In the genomic region with DNA sequence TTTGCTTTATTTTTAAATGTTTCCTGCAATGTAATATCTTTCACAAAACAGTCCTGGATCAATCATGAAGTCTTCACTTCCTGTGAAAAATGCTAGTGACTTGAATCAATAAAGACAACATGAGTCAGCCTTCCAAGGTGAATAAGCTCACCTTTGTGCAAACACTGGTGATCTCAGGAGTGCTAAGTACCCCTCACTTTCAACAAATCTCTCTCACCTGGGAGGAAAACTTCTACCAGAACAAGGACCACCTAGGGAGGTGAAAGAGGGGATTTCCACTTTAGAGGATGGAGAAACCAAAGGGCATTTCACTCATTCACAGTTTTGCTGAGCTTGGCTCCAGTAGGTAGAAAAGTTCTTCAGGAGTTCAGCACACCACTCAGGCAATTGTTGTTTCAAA, we compare ENCODE assay signal across 1 cellular context.
TF ChIP-seq lines count a peak whose summit lies in the region.

No MANE protein-coding gene starts in this region.

TF ChIP-seq in IMR-90, 13 proteins besides CTCF, POLR2A, EP300 and RAD21:
- no peak for TF ChIP-seq NFE2L2 (IDR thresholded peaks at IDR 0.05; ENCODE audit: low read depth, low read length)
- no peak for TF ChIP-seq CEBPB (IDR thresholded peaks at IDR 0.05; ENCODE audit: low read depth, low read length)
- TF ChIP-seq RCOR1 (IDR thresholded peaks at IDR 0.05; ENCODE audit: insufficient replicate concordance, low read length), result no peak
- no peak for TF ChIP-seq BHLHE40 (IDR thresholded peaks at IDR 0.05; ENCODE audit: low read depth, low read length)
- TF ChIP-seq RFX5 (IDR thresholded peaks at IDR 0.05; ENCODE audit: low read depth, low read length), result no peak
- TF ChIP-seq, protein P1, sequence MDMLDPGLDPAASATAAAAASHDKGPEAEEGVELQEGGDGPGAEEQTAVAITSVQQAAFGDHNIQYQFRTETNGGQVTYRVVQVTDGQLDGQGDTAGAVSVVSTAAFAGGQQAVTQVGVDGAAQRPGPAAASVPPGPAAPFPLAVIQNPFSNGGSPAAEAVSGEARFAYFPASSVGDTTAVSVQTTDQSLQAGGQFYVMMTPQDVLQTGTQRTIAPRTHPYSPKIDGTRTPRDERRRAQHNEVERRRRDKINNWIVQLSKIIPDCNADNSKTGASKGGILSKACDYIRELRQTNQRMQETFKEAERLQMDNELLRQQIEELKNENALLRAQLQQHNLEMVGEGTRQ (IDR thresholded peaks at IDR 0.05; ENCODE audit: low read depth, low read length), result no peak
- TF ChIP-seq MAFK (IDR thresholded peaks at IDR 0.05; ENCODE audit: low read depth, low read length), result no peak
- no peak for TF ChIP-seq ELK1 (IDR thresholded peaks at IDR 0.05; ENCODE audit: borderline replicate concordance, low read depth, low read length)
- TF ChIP-seq FOS (IDR thresholded peaks at IDR 0.05; ENCODE audit: low read depth, low read length), result no peak
- no peak for TF ChIP-seq MAZ (IDR thresholded peaks at IDR 0.05; ENCODE audit: borderline replicate concordance, low read depth, low read length)
- no peak for TF ChIP-seq MXI1 (IDR thresholded peaks at IDR 0.05; ENCODE audit: borderline replicate concordance, low read depth, low read length)
- no peak for TF ChIP-seq SMC3 (IDR thresholded peaks at IDR 0.05; ENCODE audit: low read depth, low read length)
